1 cellular context compared by ENCODE assay signal in the genomic region with DNA sequence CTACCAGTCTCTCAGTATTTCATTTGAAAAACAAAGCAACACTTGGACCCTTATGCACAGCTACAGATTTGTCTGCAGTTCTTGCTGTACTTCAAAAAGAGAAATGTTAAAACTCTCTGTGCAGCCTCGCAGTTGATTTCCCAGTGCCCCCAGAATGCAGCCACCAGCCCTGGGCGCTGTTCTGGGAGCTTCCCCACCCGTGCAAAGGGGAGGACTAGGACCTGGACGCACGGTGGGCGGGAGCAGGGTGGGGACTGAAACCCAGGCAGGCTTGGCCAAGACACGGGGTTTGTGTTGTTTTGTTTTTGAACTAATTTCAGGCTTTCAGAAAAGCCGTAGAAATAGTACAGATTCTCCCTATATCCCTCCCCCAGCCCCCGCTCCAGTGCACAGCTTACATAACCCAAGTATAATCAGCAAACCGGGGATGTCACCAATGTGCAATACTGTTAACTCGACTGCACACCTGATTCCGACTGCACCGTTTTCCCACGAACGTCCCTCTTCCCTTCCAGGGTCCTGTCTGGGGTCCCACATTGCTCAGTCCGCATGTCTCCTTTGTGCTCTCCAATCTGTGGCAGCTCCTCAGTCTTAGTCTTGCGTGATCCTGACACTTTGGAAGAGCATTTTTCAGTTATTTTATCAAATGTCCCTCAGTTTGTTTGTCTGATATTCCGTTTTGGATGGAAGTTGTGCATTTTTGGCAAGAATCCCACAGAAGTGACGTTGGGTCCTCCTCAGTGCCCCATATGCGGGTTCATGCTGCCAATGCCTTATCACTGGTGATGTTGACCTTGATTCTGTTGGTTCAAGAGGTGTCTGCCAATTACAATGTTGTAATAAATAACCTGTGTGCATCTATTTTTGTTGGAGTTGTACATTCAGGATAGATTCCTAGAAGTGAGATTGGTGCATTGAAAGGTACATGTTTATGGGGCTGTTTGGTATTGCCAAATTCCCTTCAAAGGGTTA.
TF ChIP-seq lines count a peak whose summit lies in the region.

No MANE protein-coding gene starts in this region.

TF ChIP-seq in GM23338, 12 proteins besides CTCF, POLR2A, EP300 and RAD21 (continued from another document):
- TF ChIP-seq, protein P1, sequence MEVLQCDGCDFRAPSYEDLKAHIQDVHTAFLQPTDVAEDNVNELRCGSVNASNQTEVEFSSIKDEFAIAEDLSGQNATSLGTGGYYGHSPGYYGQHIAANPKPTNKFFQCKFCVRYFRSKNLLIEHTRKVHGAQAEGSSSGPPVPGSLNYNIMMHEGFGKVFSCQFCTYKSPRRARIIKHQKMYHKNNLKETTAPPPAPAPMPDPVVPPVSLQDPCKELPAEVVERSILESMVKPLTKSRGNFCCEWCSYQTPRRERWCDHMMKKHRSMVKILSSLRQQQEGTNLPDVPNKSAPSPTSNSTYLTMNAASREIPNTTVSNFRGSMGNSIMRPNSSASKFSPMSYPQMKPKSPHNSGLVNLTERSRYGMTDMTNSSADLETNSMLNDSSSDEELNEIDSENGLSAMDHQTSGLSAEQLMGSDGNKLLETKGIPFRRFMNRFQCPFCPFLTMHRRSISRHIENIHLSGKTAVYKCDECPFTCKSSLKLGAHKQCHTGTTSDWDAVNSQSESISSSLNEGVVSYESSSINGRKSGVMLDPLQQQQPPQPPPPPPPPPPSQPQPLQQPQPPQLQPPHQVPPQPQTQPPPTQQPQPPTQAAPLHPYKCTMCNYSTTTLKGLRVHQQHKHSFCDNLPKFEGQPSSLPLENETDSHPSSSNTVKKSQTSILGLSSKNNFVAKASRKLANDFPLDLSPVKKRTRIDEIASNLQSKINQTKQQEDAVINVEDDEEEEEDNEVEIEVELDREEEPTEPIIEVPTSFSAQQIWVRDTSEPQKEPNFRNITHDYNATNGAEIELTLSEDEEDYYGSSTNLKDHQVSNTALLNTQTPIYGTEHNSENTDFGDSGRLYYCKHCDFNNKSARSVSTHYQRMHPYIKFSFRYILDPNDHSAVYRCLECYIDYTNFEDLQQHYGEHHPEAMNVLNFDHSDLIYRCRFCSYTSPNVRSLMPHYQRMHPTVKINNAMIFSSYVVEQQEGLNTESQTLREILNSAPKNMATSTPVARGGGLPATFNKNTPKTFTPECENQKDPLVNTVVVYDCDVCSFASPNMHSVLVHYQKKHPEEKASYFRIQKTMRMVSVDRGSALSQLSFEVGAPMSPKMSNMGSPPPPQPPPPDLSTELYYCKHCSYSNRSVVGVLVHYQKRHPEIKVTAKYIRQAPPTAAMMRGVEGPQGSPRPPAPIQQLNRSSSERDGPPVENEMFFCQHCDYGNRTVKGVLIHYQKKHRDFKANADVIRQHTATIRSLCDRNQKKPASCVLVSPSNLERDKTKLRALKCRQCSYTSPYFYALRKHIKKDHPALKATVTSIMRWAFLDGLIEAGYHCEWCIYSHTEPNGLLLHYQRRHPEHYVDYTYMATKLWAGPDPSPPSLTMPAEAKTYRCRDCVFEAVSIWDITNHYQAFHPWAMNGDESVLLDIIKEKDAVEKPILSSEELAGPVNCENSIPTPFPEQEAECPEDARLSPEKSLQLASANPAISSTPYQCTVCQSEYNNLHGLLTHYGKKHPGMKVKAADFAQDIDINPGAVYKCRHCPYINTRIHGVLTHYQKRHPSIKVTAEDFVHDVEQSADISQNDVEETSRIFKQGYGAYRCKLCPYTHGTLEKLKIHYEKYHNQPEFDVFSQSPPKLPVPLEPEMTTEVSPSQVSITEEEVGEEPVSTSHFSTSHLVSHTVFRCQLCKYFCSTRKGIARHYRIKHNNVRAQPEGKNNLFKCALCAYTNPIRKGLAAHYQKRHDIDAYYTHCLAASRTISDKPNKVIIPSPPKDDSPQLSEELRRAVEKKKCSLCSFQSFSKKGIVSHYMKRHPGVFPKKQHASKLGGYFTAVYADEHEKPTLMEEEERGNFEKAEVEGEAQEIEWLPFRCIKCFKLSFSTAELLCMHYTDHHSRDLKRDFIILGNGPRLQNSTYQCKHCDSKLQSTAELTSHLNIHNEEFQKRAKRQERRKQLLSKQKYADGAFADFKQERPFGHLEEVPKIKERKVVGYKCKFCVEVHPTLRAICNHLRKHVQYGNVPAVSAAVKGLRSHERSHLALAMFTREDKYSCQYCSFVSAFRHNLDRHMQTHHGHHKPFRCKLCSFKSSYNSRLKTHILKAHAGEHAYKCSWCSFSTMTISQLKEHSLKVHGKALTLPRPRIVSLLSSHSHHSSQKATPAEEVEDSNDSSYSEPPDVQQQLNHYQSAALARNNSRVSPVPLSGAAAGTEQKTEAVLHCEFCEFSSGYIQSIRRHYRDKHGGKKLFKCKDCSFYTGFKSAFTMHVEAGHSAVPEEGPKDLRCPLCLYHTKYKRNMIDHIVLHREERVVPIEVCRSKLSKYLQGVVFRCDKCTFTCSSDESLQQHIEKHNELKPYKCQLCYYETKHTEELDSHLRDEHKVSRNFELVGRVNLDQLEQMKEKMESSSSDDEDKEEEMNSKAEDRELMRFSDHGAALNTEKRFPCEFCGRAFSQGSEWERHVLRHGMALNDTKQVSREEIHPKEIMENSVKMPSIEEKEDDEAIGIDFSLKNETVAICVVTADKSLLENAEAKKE (CRISPR knock-in tag; IDR thresholded peaks at IDR 0.05), result no peak
- no peak for TF ChIP-seq ZNF114 (CRISPR knock-in tag; IDR thresholded peaks at IDR 0.05)
